Comparison of ENCODE assay signal across 8 cellular contexts in the genomic region with DNA sequence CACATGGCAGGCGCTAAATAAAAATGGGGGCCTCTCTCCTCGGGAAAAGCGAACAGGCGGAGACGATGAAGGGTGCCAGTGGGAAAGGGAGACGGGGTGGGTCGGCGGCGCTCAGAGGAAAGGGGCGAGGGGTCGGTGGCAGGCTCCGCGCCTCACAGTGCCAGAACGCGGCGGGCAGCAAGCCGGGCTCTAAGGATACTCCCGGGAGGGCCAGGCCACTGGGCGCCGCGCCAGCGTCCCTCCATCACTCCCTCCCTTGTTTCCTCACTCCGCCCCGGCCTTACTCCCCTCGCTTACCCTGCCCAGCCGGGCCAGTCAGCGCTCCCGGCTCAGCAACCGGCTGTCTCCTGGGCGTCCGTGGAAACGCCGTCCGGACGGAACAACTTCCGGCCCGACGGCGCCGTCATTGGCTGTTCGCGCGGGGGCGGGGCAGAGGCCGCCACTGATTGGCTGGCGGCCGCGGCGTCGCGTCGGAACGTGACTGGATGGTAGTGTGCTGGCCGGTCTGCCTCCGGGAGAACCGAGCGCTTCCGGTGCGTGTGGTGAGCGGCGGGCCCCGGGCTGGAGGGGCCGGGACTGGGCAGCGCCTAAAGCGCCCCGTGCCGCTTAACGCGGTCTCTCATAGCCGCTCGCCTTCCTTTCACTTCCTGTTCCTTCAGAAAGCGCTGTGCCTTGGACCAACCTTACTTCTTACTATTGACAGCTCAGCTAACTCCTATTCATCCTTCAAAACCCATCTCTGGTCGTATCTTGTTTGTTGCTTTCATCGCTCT. TPM values are rescaled to one million over a fixed set of nuclear protein-coding genes. Genes with fewer than 3 reads are reported as not detected.
DNase-seq lines count a peak whose midpoint lies in the region; ATAC-seq and TF ChIP-seq lines count a peak whose summit lies in the region.

A gene (plus strand): TSS at position 523 of the 773 bp plus-strand sequence.

- intact Hi-C loops in ovary (cut with DNase I) (loop anchor here in 2 of 4 donors (5.0 to 10.0 kb wide), 4 partner anchors 69 to 391 kb away; a partner anchor contains a TSS), thyroid gland (cut with DNase I) (loop anchor here (5.0 to 10.0 kb wide), 2 partner anchors 61 to 89 kb away; no protein-coding TSS in a partner anchor)

- peak within 1 kb of the TSS; percentile 100 for H3K27ac Mint-ChIP-seq in activated naive CD8-positive, alpha-beta T cell
- peak within 1 kb of the TSS; percentile 97 for H3K27ac Mint-ChIP-seq in glutamatergic neuron (ENCODE audit: unreplicated experiment)

- no peak for TF ChIP-seq EP300 in ovary (IDR thresholded peaks at IDR 0.05)

- 0 to 1% (median 0%) methylated on average over 59 to 74 of the region's 74 CpGs for WGBS in ovary, 3 donors
- WGBS in thyroid gland, 2 donors: 0 to 1% methylated on average over 43 to 45 of the region's 74 CpGs

- DNase-seq in NCI-H1105 (lab: John Stamatoyannopoulos, UW) (peak; percentile 92), SKM-1 (lab: John Stamatoyannopoulos, UW; ENCODE audit: unreplicated experiment) (peak; percentile 21), glutamatergic neuron (peak; percentile 97), ovary (peak; percentile 94 to 96 (median 94)), thyroid gland (peak; percentile 95 to 96)

- peak; percentile 80 for TF ChIP-seq POLR2A in GM10847 (IDR thresholded peaks at IDR 0.05; ENCODE audit: extremely low read depth, insufficient read length)
- TF ChIP-seq POLR2A in ovary (IDR thresholded peaks at IDR 0.05): peak; percentile 79
- peak in 1 of 2 donors; percentile 70 for TF ChIP-seq POLR2A in thyroid gland (IDR thresholded peaks at IDR 0.05)

- H3K9me3 ChIP-seq in ovary (no peaks in the 10 kb centered on the region), thyroid gland (no peaks in the 10 kb centered on the region)

- H3K4me1 Mint-ChIP-seq in activated naive CD8-positive, alpha-beta T cell (ENCODE audit: low read depth): peaks cover 45% of the 10 kb centered on the region
- H3K4me1 Mint-ChIP-seq in glutamatergic neuron (ENCODE audit: low read depth, unreplicated experiment): peaks cover 27% of the 10 kb centered on the region

- peak within 1 kb of the TSS; percentile 72 for H3K4me3 ChIP-seq in ovary
- H3K4me3 ChIP-seq in thyroid gland (replicated peaks in 1 of 3): peak within 1 kb of the TSS; percentile 32 to 82 (median 59)

- no peaks in the 10 kb centered on the region for H3K36me3 ChIP-seq in ovary
- no peaks in the 10 kb centered on the region for H3K36me3 ChIP-seq in thyroid gland

- TF ChIP-seq CTCF in glutamatergic neuron (IDR thresholded peaks at IDR 0.05; ENCODE audit: partially characterized antibody, unreplicated experiment): no peak
- peak in 1 of 3 donors; percentile 19 for TF ChIP-seq CTCF in ovary (IDR thresholded peaks at IDR 0.05)
- no peak for TF ChIP-seq CTCF in thyroid gland (IDR thresholded peaks at IDR 0.05)

- ATAC-seq in HG02642 (IDR thresholded peaks at IDR 0.05; ENCODE audit: poor library complexity, unreplicated experiment): peak; percentile 87

- H3K9me3 Mint-ChIP-seq in activated naive CD8-positive, alpha-beta T cell (ENCODE audit: low read depth): no peaks in the 10 kb centered on the region
- peaks cover 1% of the 10 kb centered on the region for H3K9me3 Mint-ChIP-seq in glutamatergic neuron (ENCODE audit: unreplicated experiment)

- H3K27ac ChIP-seq in ovary: peak within 1 kb of the TSS; percentile 54 to 75
- H3K27ac ChIP-seq in thyroid gland: peak within 1 kb of the TSS; percentile 69 to 88 (median 83)

- H3K4me1 ChIP-seq in ovary (ENCODE audit: insufficient read depth) (peaks cover 2% of the 10 kb centered on the region), thyroid gland (peaks cover 10 to 29% of the 10 kb centered on the region in 2 donors)

- peaks cover 17% of the 10 kb centered on the region for H3K36me3 Mint-ChIP-seq in activated naive CD8-positive, alpha-beta T cell
- H3K36me3 Mint-ChIP-seq in glutamatergic neuron (ENCODE audit: unreplicated experiment): no peaks in the 10 kb centered on the region

- peak within 1 kb of the TSS; percentile 98 for H3K4me3 Mint-ChIP-seq in activated naive CD8-positive, alpha-beta T cell
- peak within 1 kb of the TSS; percentile 92 for H3K4me3 Mint-ChIP-seq in glutamatergic neuron (ENCODE audit: unreplicated experiment)

- no peaks in the 10 kb centered on the region for H3K27me3 ChIP-seq in ovary
- H3K27me3 ChIP-seq in thyroid gland: no peaks in the 10 kb centered on the region

- H3K27me3 Mint-ChIP-seq in activated naive CD8-positive, alpha-beta T cell: no peaks in the 10 kb centered on the region
- no peaks in the 10 kb centered on the region for H3K27me3 Mint-ChIP-seq in glutamatergic neuron (ENCODE audit: unreplicated experiment)

RNA-seq across cellular contexts. Expression of the gene that starts here (rescaled TPM):
- total RNA-seq in glutamatergic neuron (ENCODE audit: unreplicated experiment): 9.7 TPM
- 10 to 100 TPM in 3 of 7 donors, 1 to 10 TPM in 4; 8.4 to 16.9 (median 9.8) TPM for total RNA-seq in ovary
- polyA plus RNA-seq in ovary: 1 to 10 TPM; 4.2 to 7.4 TPM
- total RNA-seq in thyroid gland: 10 to 100 TPM; 13.3 to 41.8 (median 29.6) TPM

Comparison
In these comparisons a context has a peak if more than half of its experiments do, and no peak if none do; other contexts are left out.
1. Peak in every context shown above with its lines: DNase-seq, ATAC-seq, H3K4me3 ChIP-seq and H3K27ac ChIP-seq.
2. DNase-seq: peak in every context shown above with its lines; median percentile 97 in glutamatergic neuron; 96 in thyroid gland; 94 in ovary; 92 in NCI-H1105; 21 in SKM-1.